ENCODE assay signal across 11 cellular contexts in the genomic region with DNA sequence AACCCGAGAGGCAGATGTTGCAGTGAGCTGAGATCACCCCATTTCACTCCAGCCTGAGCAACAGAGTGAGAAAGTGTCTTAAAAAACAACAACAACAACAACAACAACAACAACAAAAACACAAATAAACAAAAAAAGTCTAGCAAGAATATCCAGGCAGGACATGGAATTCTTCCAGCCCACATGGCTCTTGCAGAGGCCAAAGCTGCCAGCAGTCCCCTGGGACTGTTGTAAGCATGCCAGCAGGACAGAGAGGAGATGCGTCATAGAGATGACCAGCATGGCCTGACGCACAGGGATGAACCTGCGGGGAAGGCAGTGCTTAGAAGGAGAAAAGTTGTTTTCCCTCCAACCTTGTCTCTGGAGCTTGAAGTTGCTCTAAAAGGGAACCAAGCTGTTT.
A peak's percentile ranks its signal among the peaks of the same experiment; 100 is the strongest.
DNase-seq lines count a peak whose midpoint lies in the region; TF ChIP-seq lines count a peak whose summit lies in the region.
"Had no signal": no experiment of that assay in that cellular context is flagged by ENCODE, and none has a peak within 500 bp of the region (broad histone marks: within the 10 kb centered on the region; RNA-seq: fewer than 3 reads in every experiment).

No MANE protein-coding gene starts in this region.

- no peaks in the 10 kb centered on the region for H3K9me3 ChIP-seq in SJCRH30 (replicated peaks)
- no peaks in the 10 kb centered on the region for H3K9me3 ChIP-seq in ovary
- H3K9me3 ChIP-seq: neutrophil had no signal

- H3K4me3 ChIP-seq in SJCRH30 (no peak overlapping the region), ovary (no peak overlapping the region), H7 (ENCODE audit: insufficient read depth, low read depth, low read length) (no peak overlapping the region)

- H3K27ac ChIP-seq in SJCRH30: no peak overlapping the region
- no peak overlapping the region for H3K27ac ChIP-seq in ovary

- intact Hi-C loops in ovary (cut with DNase I): no loop called here

- H3K36me3 ChIP-seq in SJCRH30 (no peaks in the 10 kb centered on the region), ovary (no peaks in the 10 kb centered on the region), H7 (replicated peaks; ENCODE audit: control insufficient read depth, insufficient read depth, low read length) (no peaks in the 10 kb centered on the region)

- TF ChIP-seq EP300 in ovary (IDR thresholded peaks at IDR 0.05): no peak

- TF ChIP-seq CTCF in AG09319 (IDR thresholded peaks at IDR 0.05; ENCODE audit: low read depth, low read length) (no peak), ovary (IDR thresholded peaks at IDR 0.05) (no peak)

- no peak for TF ChIP-seq POLR2A in ovary (IDR thresholded peaks at IDR 0.05)

- H3K27me3 ChIP-seq in SJCRH30: no peaks in the 10 kb centered on the region
- no peaks in the 10 kb centered on the region for H3K27me3 ChIP-seq in ovary
- H3K27me3 ChIP-seq in H7 (ENCODE audit: control insufficient read depth, insufficient read depth, low read length): no peaks in the 10 kb centered on the region
- H3K27me3 ChIP-seq: neutrophil had no signal

- 71 to 91% (median 84%) methylated on average over 4 of the region's 4 CpGs for WGBS in ovary, 3 donors

- DNase-seq in AG09319 (ENCODE audit: extremely low read depth, low read depth): peak; percentile 44
- DNase-seq in SJCRH30: peak; percentile 26 to 34
- peak; percentile 18 for DNase-seq in glomerular visceral epithelial cell (ENCODE audit: extremely low spot score)
- peak in 3 of 5 donors; percentile 34 to 66 (median 42) for DNase-seq in ovary
- DNase-seq in foreskin melanocyte: no peak
- DNase-seq in HT-29 (ENCODE audit: low spot score): no peak
- no peak for DNase-seq in H7
- DNase-seq in NCI-H1092 treated with DMSO at 0.1 percent for 48 hours (lab: John Stamatoyannopoulos, UW): no peak
- DNase-seq: activated CD8-positive, alpha-beta memory T cell treated with anti-CD3 and anti-CD28 coated beads for 24 hours; NCI-H526 treated with DMSO at 0.1 percent for 48 hours had no signal

- no peaks in the 10 kb centered on the region for H3K4me1 ChIP-seq in SJCRH30
- peaks cover 5% of the 10 kb centered on the region for H3K4me1 ChIP-seq in ovary (ENCODE audit: insufficient read depth)

Comparison
In these comparisons a context has a peak if more than half of its experiments do, and no peak if none do; other contexts are left out.
1. DNase-seq: peak in AG09319 (single experiment), SJCRH30 (2 of 2), glomerular visceral epithelial cell (single experiment) and ovary (3 of 5); none in foreskin melanocyte (single experiment), HT-29 (single experiment), H7 (single experiment) and NCI-H1092 treated with DMSO at 0.1 percent for 48 hours (single experiment).